7 cellular contexts compared by ENCODE assay signal in genomic region chr14:80577599-80577998, GRCh38.
"Had no signal": no experiment of that assay in that cellular context is flagged by ENCODE, and none has a peak within 500 bp of the region (broad histone marks: within the 10 kb centered on the region; RNA-seq: fewer than 3 reads in every experiment).

No MANE protein-coding gene starts in this region.

- H3K27ac ChIP-seq: GM23248 had no signal

- DNase-seq: GM23248, GOT3, H7, HCEC 1CT, KG1 had no signal

- ATAC-seq: K562 had no signal

- H3K4me3 ChIP-seq: GM23248, K562 had no signal

- H2AFZ ChIP-seq: GM23248 had no signal

- H3K9ac ChIP-seq: GM23248 had no signal

- FAIRE-seq: HTR-8/SVneo, K562 had no signal
